Comparison of ENCODE assay signal across 1 cellular context in genomic region chr6:26233608-26234420, GRCh38.
TF ChIP-seq lines count a peak whose summit lies in the region.

No MANE protein-coding gene starts in this region.

TF ChIP-seq in K562, 482 proteins besides CTCF, POLR2A, EP300 and RAD21 (continued from another document and continues in another):
- no peak for TF ChIP-seq UBTF (IDR thresholded peaks at IDR 0.05; ENCODE audit: borderline replicate concordance in 1 of 2, low read depth in 2 of 2, low read length in 2 of 2)
- no peak for TF ChIP-seq ZNF354B (CRISPR knock-in tag; IDR thresholded peaks at IDR 0.05)
- no peak for TF ChIP-seq HNRNPK (IDR thresholded peaks at IDR 0.05; ENCODE audit: low read depth, low read length, poor library complexity, severe bottlenecking)
- peak; percentile 55 for TF ChIP-seq VEZF1 (CRISPR knock-in tag; IDR thresholded peaks at IDR 0.05)
- TF ChIP-seq ZNF668 (CRISPR knock-in tag; IDR thresholded peaks at IDR 0.05) = no peak
- TF ChIP-seq CBX3 (IDR thresholded peaks at IDR 0.05; ENCODE audit: borderline replicate concordance in 1 of 2, low read length in 2 of 2) = peak in 1 of 2 experiments; percentile 58; a peak in 1 of 3 replicates
- no peak for TF ChIP-seq FOS (IDR thresholded peaks at IDR 0.05; ENCODE audit: extremely low read depth, insufficient read length)
- peak; percentile 77 for TF ChIP-seq HNRNPL (IDR thresholded peaks at IDR 0.05; ENCODE audit: low read depth, low read length)
- no peak for TF ChIP-seq NFATC3 (IDR thresholded peaks at IDR 0.05)
- TF ChIP-seq KDM5B (IDR thresholded peaks at IDR 0.05; ENCODE audit: insufficient replicate concordance, low read depth, low read length) = peak; percentile 53
- TF ChIP-seq ZNF444 (CRISPR knock-in tag; IDR thresholded peaks at IDR 0.05) = 0 out of 2 replicates have a peak, but pooled peaks have one; percentile 22
- no peak for TF ChIP-seq HMG20A (CRISPR knock-in tag; conservative IDR thresholded peaks at IDR 0.05)
- 0 out of 2 replicates have a peak, but pooled peaks have one; percentile 10 for TF ChIP-seq NFRKB (IDR thresholded peaks at IDR 0.05; ENCODE audit: low read depth)
- no peak; the same call in 1 of the 2 replicates for TF ChIP-seq ZNF695 (CRISPR knock-in tag; IDR thresholded peaks at IDR 0.05)
- TF ChIP-seq ZNF121 (CRISPR knock-in tag; conservative IDR thresholded peaks at IDR 0.05) = no peak
- no peak for TF ChIP-seq TARDBP (IDR thresholded peaks at IDR 0.05)
- no peak for TF ChIP-seq HMGXB4 (CRISPR knock-in tag; IDR thresholded peaks at IDR 0.05)
- TF ChIP-seq PRDM10 (IDR thresholded peaks at IDR 0.05; ENCODE audit: partially characterized antibody) = no peak
- no peak for TF ChIP-seq SREBF1 (IDR thresholded peaks at IDR 0.05; ENCODE audit: borderline replicate concordance, low read depth, low read length)
- TF ChIP-seq PURB (CRISPR knock-in tag; IDR thresholded peaks at IDR 0.05; ENCODE audit: low read depth) = no peak
- no peak for TF ChIP-seq JUNB (CRISPR knock-in tag; conservative IDR thresholded peaks at IDR 0.05)
- TF ChIP-seq TBL1XR1 (IDR thresholded peaks at IDR 0.05; ENCODE audit: low read length in 2 of 2) = peak in 1 of 2 experiments; percentile 59; a peak in 3 of 4 replicates
- no peak; a peak in 1 of 4 replicates for TF ChIP-seq ETV6 (IDR thresholded peaks at IDR 0.05; ENCODE audit: borderline replicate concordance in 1 of 2, low read depth in 2 of 2, low read length in 1 of 2)
- TF ChIP-seq ETV6 (CRISPR knock-in tag; IDR thresholded peaks at IDR 0.05; ENCODE audit: borderline replicate concordance) = no peak
- TF ChIP-seq PBX2 (CRISPR knock-in tag; IDR thresholded peaks at IDR 0.05; ENCODE audit: low read depth) = no peak
- TF ChIP-seq PBX2 (tag; conservative IDR thresholded peaks at IDR 0.05; ENCODE audit: low read depth) = no peak
- TF ChIP-seq ZNF174 (CRISPR knock-in tag; IDR thresholded peaks at IDR 0.05) = no peak
- TF ChIP-seq ZBED1 (IDR thresholded peaks at IDR 0.05) = peak; percentile 37
- peak; percentile 57; the same call in 1 of the 2 replicates for TF ChIP-seq ZNF263 (CRISPR knock-in tag; IDR thresholded peaks at IDR 0.05; ENCODE audit: borderline replicate concordance)
- no peak; the same call in 1 of the 2 replicates for TF ChIP-seq NR1H2 (CRISPR knock-in tag; IDR thresholded peaks at IDR 0.05)
- TF ChIP-seq ZNF12 (CRISPR knock-in tag; IDR thresholded peaks at IDR 0.05) = no peak; the same call in 1 of the 2 replicates
- no peak for TF ChIP-seq NFIX (CRISPR knock-in tag; IDR thresholded peaks at IDR 0.05; ENCODE audit: low read depth)
- TF ChIP-seq ZNF232 (CRISPR knock-in tag; IDR thresholded peaks at IDR 0.05) = no peak
- no peak for TF ChIP-seq USF2 (CRISPR knock-in tag; IDR thresholded peaks at IDR 0.05)
- TF ChIP-seq ZMIZ1 (IDR thresholded peaks at IDR 0.05; ENCODE audit: low read depth in 2 of 2, low read length in 2 of 2) = peak in 1 of 2 experiments; percentile 36; a peak in 1 of 4 replicates
- no peak for TF ChIP-seq HDAC2 (IDR thresholded peaks at IDR 0.05)
- no peak for TF ChIP-seq ZNF655 (CRISPR knock-in tag; IDR thresholded peaks at IDR 0.05)
- TF ChIP-seq NCOA6 (IDR thresholded peaks at IDR 0.05) = no peak
- no peak for TF ChIP-seq GTF2A2 (tag; IDR thresholded peaks at IDR 0.05)
- TF ChIP-seq GABPB2 (CRISPR knock-in tag; conservative IDR thresholded peaks at IDR 0.05) = no peak
- TF ChIP-seq HOMEZ (CRISPR knock-in tag; IDR thresholded peaks at IDR 0.05) = no peak
- no peak for TF ChIP-seq ZNF253 (CRISPR knock-in tag; conservative IDR thresholded peaks at IDR 0.05)
- TF ChIP-seq BRF1 (IDR thresholded peaks at IDR 0.05; ENCODE audit: borderline replicate concordance, extremely low read depth, insufficient read length) = no peak
- no peak for TF ChIP-seq RFX5 (IDR thresholded peaks at IDR 0.05; ENCODE audit: low read depth, low read length)
- no peak for TF ChIP-seq ZNF76 (CRISPR knock-in tag; IDR thresholded peaks at IDR 0.05; ENCODE audit: borderline replicate concordance)
